In genomic region chr5:132497488-132497997, GRCh38 we compare ENCODE assay signal across 8 cellular contexts. TPM values are rescaled to one million over a fixed set of nuclear protein-coding genes. Genes with fewer than 3 reads are reported as not detected.
A peak's percentile ranks its signal among the peaks of the same experiment; 100 is the strongest.
DNase-seq lines count a peak whose midpoint lies in the region; ATAC-seq and TF ChIP-seq lines count a peak whose summit lies in the region.

No MANE protein-coding gene starts in this region.

- intact Hi-C loops in natural killer cell (cut with micrococcal nuclease) = no loop called here

- DNase-seq in activated CD4-positive, alpha-beta T cell treated with anti-CD3 and anti-CD28 coated beads for 4 hours = peak; percentile 16 to 18
- no peak for DNase-seq in activated CD4-positive, alpha-beta T cell treated with anti-CD3 and anti-CD28 coated beads for 48 hours
- DNase-seq in fibroblast of mammary gland (ENCODE audit: low read depth) (peak; percentile 90), natural killer cell (no peak), NCI-H2081 (lab: John Stamatoyannopoulos, UW) (no peak), retina (no peak)

- H3K27ac Mint-ChIP-seq in natural killer cell = peak overlapping the region; percentile 95 to 100

- peak overlapping the region; percentile 85 for H3K27ac ChIP-seq in VCaP

- no peaks in the 10 kb centered on the region for H3K27me3 Mint-ChIP-seq in natural killer cell (ENCODE audit: low read depth in 2 of 2)

- no peaks in the 10 kb centered on the region for H3K9me3 Mint-ChIP-seq in natural killer cell

- H3K4me3 ChIP-seq in fibroblast of mammary gland (ENCODE audit: control insufficient read depth, low read depth, low read length) = peak overlapping the region; percentile 67

- H3K4me1 Mint-ChIP-seq in natural killer cell = peaks cover 60 to 71% of the 10 kb centered on the region in 2 donors

- TF ChIP-seq CTCF in VCaP (conservative IDR thresholded peaks at IDR 0.05) = no peak
- no peak for TF ChIP-seq CTCF in fibroblast of mammary gland (conservative IDR thresholded peaks at IDR 0.05; ENCODE audit: control insufficient read depth, insufficient read depth, low read depth, low read length)
- no peak for TF ChIP-seq CTCF in natural killer cell (IDR thresholded peaks at IDR 0.05)

- no peaks in the 10 kb centered on the region for H3K36me3 Mint-ChIP-seq in natural killer cell

- peak overlapping the region; percentile 86 for H3K4me3 Mint-ChIP-seq in natural killer cell

- ATAC-seq in natural killer cell = no peak
- no peak for ATAC-seq in GM21515 (IDR thresholded peaks at IDR 0.05; ENCODE audit: unreplicated experiment)

RNA-seq across cellular contexts. Expression of gene IRF1, which starts 7.0 kb away (rescaled TPM):
- total RNA-seq in natural killer cell = 1,000 to 10,000 TPM; 1,190 to 1,513 (median 1,282) TPM

RNA-seq across cellular contexts. Expression of gene IL5, which starts 45.8 kb away (rescaled TPM):
- total RNA-seq in natural killer cell = not detected

RNA-seq across cellular contexts. Expression of gene RAD50, which starts 59.2 kb away (rescaled TPM):
- 10 to 100 TPM; 21.0 to 31.2 (median 27.5) TPM for total RNA-seq in natural killer cell

Comparison
In these comparisons a context has a peak if more than half of its experiments do, and no peak if none do; other contexts are left out.
1. DNase-seq: peak in activated CD4-positive, alpha-beta T cell treated with anti-CD3 and anti-CD28 coated beads for 4 hours (2 of 2) and fibroblast of mammary gland (single experiment); none in activated CD4-positive, alpha-beta T cell treated with anti-CD3 and anti-CD28 coated beads for 48 hours (single experiment), natural killer cell (single experiment), NCI-H2081 (0 of 2) and retina (single experiment).